2 cellular contexts compared by ENCODE assay signal in the genomic region with DNA sequence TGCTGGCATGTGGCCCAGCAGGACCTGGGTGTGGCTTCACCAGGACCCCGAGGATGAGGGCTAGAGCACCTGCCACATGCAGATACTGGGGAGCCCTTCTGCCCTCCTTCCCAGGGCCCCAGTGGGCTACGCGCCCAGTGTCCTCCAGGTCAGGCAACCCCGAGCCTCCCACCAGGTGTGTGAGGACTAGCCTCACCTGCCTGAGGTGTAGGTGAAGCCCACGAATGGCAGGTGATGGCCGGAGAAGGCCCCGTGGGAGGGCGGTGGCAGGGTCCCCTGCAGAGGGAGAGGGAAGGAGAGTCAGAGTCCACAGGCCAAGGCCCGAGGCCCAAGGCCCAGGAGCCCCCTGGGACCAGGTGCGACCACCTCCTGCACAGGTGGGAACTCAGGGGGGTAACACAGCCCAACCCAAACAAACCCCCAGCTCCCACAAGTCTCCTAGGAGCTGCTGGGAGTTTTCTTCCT.
A peak's percentile ranks its signal among the peaks of the same experiment; 100 is the strongest.
TF ChIP-seq lines count a peak whose summit lies in the region.

No MANE protein-coding gene starts in this region.

TF ChIP-seq in IMR-90, 13 proteins besides CTCF, POLR2A, EP300 and RAD21:
- no peak for TF ChIP-seq NFE2L2 (IDR thresholded peaks at IDR 0.05; ENCODE audit: low read depth, low read length)
- no peak for TF ChIP-seq RFX5 (IDR thresholded peaks at IDR 0.05; ENCODE audit: low read depth, low read length)
- TF ChIP-seq BHLHE40 (IDR thresholded peaks at IDR 0.05; ENCODE audit: low read depth, low read length), result no peak
- no peak for TF ChIP-seq MXI1 (IDR thresholded peaks at IDR 0.05; ENCODE audit: borderline replicate concordance, low read depth, low read length)
- TF ChIP-seq MAFK (IDR thresholded peaks at IDR 0.05; ENCODE audit: low read depth, low read length), result no peak
- TF ChIP-seq RCOR1 (IDR thresholded peaks at IDR 0.05; ENCODE audit: insufficient replicate concordance, low read length), result no peak
- TF ChIP-seq CHD1 (IDR thresholded peaks at IDR 0.05; ENCODE audit: low read depth, low read length), result no peak
- TF ChIP-seq, protein P1, sequence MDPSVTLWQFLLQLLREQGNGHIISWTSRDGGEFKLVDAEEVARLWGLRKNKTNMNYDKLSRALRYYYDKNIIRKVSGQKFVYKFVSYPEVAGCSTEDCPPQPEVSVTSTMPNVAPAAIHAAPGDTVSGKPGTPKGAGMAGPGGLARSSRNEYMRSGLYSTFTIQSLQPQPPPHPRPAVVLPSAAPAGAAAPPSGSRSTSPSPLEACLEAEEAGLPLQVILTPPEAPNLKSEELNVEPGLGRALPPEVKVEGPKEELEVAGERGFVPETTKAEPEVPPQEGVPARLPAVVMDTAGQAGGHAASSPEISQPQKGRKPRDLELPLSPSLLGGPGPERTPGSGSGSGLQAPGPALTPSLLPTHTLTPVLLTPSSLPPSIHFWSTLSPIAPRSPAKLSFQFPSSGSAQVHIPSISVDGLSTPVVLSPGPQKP (IDR thresholded peaks at IDR 0.05; ENCODE audit: borderline replicate concordance, low read depth, low read length), result no peak
- no peak for TF ChIP-seq CEBPB (IDR thresholded peaks at IDR 0.05; ENCODE audit: low read depth, low read length)
- TF ChIP-seq FOS (IDR thresholded peaks at IDR 0.05; ENCODE audit: low read depth, low read length), result no peak
- TF ChIP-seq MAZ (IDR thresholded peaks at IDR 0.05; ENCODE audit: borderline replicate concordance, low read depth, low read length), result no peak
- TF ChIP-seq, protein P2, sequence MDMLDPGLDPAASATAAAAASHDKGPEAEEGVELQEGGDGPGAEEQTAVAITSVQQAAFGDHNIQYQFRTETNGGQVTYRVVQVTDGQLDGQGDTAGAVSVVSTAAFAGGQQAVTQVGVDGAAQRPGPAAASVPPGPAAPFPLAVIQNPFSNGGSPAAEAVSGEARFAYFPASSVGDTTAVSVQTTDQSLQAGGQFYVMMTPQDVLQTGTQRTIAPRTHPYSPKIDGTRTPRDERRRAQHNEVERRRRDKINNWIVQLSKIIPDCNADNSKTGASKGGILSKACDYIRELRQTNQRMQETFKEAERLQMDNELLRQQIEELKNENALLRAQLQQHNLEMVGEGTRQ (IDR thresholded peaks at IDR 0.05; ENCODE audit: low read depth, low read length), result no peak
- no peak for TF ChIP-seq SMC3 (IDR thresholded peaks at IDR 0.05; ENCODE audit: low read depth, low read length)

TF ChIP-seq in K562, 482 proteins besides CTCF, POLR2A, EP300 and RAD21:
- TF ChIP-seq, protein P3, sequence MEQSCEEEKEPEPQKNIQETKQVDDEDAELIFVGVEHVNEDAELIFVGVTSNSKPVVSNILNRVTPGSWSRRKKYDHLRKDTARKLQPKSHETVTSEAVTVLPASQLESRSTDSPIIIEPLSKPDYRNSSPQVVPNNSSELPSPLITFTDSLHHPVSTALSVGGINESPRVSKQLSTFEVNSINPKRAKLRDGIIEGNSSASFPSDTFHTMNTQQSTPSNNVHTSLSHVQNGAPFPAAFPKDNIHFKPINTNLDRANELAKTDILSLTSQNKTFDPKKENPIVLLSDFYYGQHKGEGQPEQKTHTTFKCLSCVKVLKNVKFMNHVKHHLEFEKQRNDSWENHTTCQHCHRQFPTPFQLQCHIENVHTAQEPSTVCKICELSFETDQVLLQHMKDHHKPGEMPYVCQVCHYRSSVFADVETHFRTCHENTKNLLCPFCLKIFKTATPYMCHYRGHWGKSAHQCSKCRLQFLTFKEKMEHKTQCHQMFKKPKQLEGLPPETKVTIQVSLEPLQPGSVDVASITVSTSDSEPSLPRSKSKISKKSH (CRISPR knock-in tag; IDR thresholded peaks at IDR 0.05), result no peak
- peak; percentile 48 for TF ChIP-seq RBFOX2 (IDR thresholded peaks at IDR 0.05; ENCODE audit: low read depth, low read length)
